Comparison of ENCODE assay signal across 8 cellular contexts in genomic region chr21:25639922-25640670, GRCh38. TPM values are rescaled to one million over a fixed set of nuclear protein-coding genes. Genes with fewer than 3 reads are reported as not detected.
DNase-seq lines count a peak whose midpoint lies in the region; ATAC-seq and TF ChIP-seq lines count a peak whose summit lies in the region.

No MANE protein-coding gene starts in this region.

- intact Hi-C loops in left lung (cut with DNase I), result no loop called here

- H3K4me2 ChIP-seq in OCI-LY1 (ENCODE audit: low read length), result peak overlapping the region; percentile 88

- no peak overlapping the region for H2AFZ ChIP-seq in OCI-LY1 (ENCODE audit: low read length)

- H3K9ac ChIP-seq in OCI-LY1 (ENCODE audit: low read length), result peak overlapping the region; percentile 40; the same call in 1 of the 2 replicates

- no peak overlapping the region for H3K27ac Mint-ChIP-seq in chondrocyte (ENCODE audit: unreplicated experiment)
- H3K27ac Mint-ChIP-seq in stimulated activated naive CD8-positive, alpha-beta T cell treated with anti-CD3 and anti-CD28 coated beads, Interleukin-15, Interleukin-2, amounts not matched to agents 100 ng/mL and 50 ng/mL, for 24 hours, result no peak overlapping the region

- H3K27me3 ChIP-seq in OCI-LY1 (ENCODE audit: insufficient read depth, low read length) (no peaks in the 10 kb centered on the region; the same call in 1 of the 2 replicates), left lung (peaks cover 0 to 38% of the 10 kb centered on the region in 2 donors)

- no peaks in the 10 kb centered on the region for H3K36me3 Mint-ChIP-seq in chondrocyte (ENCODE audit: low read depth)
- H3K36me3 Mint-ChIP-seq in stimulated activated naive CD8-positive, alpha-beta T cell treated with anti-CD3 and anti-CD28 coated beads, Interleukin-15, Interleukin-2, amounts not matched to agents 100 ng/mL and 50 ng/mL, for 24 hours (ENCODE audit: low read depth), result no peaks in the 10 kb centered on the region

- no peaks in the 10 kb centered on the region for H3K9me3 ChIP-seq in OCI-LY1 (ENCODE audit: low read length)
- H3K9me3 ChIP-seq in left lung, result no peaks in the 10 kb centered on the region

- peaks cover 9% of the 10 kb centered on the region for H3K27me3 Mint-ChIP-seq in chondrocyte (ENCODE audit: low read depth)
- H3K27me3 Mint-ChIP-seq in stimulated activated naive CD8-positive, alpha-beta T cell treated with anti-CD3 and anti-CD28 coated beads, Interleukin-15, Interleukin-2, amounts not matched to agents 100 ng/mL and 50 ng/mL, for 24 hours, result peaks cover 45% of the 10 kb centered on the region

- H3K79me2 ChIP-seq in OCI-LY1 (ENCODE audit: insufficient read depth, low read length), result no peaks in the 10 kb centered on the region

- TF ChIP-seq CTCF in OCI-LY1 (IDR thresholded peaks at IDR 0.05; ENCODE audit: low read length) (no peak), chondrocyte (IDR thresholded peaks at IDR 0.05) (peak; percentile 61), left lung (IDR thresholded peaks at IDR 0.05) (no peak)

- ATAC-seq in HG02763 (IDR thresholded peaks at IDR 0.05; ENCODE audit: unreplicated experiment) (peak; percentile 15), left lung (peak; percentile 60)

- no peaks in the 10 kb centered on the region for H3F3A ChIP-seq in OCI-LY1 (ENCODE audit: insufficient read depth, low read length)

- H3K36me3 ChIP-seq in OCI-LY1 (ENCODE audit: insufficient read depth, low read length), result no peaks in the 10 kb centered on the region
- no peaks in the 10 kb centered on the region for H3K36me3 ChIP-seq in left lung

- H3K9me3 Mint-ChIP-seq in chondrocyte (ENCODE audit: low read depth), result no peaks in the 10 kb centered on the region
- H3K9me3 Mint-ChIP-seq in stimulated activated naive CD8-positive, alpha-beta T cell treated with anti-CD3 and anti-CD28 coated beads, Interleukin-15, Interleukin-2, amounts not matched to agents 100 ng/mL and 50 ng/mL, for 24 hours, result no peaks in the 10 kb centered on the region

- H3K4me3 ChIP-seq in OCI-LY1 (ENCODE audit: low read depth, low read length, poor library complexity, severe bottlenecking), result peak overlapping the region; percentile 60
- peak overlapping the region; percentile 45 to 56 for H3K4me3 ChIP-seq in left lung

- H3K4me1 ChIP-seq in OCI-LY1 (ENCODE audit: insufficient read depth, low read length, severe bottlenecking) (peaks cover 18% of the 10 kb centered on the region), left lung (peaks cover 10 to 23% of the 10 kb centered on the region in 2 donors)

- H3K4me1 Mint-ChIP-seq in chondrocyte (ENCODE audit: low read depth), result peaks cover 24% of the 10 kb centered on the region
- peaks cover 25% of the 10 kb centered on the region for H3K4me1 Mint-ChIP-seq in stimulated activated naive CD8-positive, alpha-beta T cell treated with anti-CD3 and anti-CD28 coated beads, Interleukin-15, Interleukin-2, amounts not matched to agents 100 ng/mL and 50 ng/mL, for 24 hours (ENCODE audit: low read depth)

- no peaks in the 10 kb centered on the region for H4K20me1 ChIP-seq in OCI-LY1 (ENCODE audit: insufficient read depth, low read length)

- no peaks in the 10 kb centered on the region for H3K9me2 ChIP-seq in OCI-LY1 (ENCODE audit: low read depth, low read length)

- H3K27ac ChIP-seq in OCI-LY1 (ENCODE audit: low read depth, low read length, poor library complexity, severe bottlenecking), result no peak overlapping the region
- H3K27ac ChIP-seq in left lung, result peak overlapping the region; percentile 62 to 77

- DNase-seq in DMS53 (lab: John Stamatoyannopoulos, UW), result peak; percentile 29
- no peak for DNase-seq in DMS53 treated with DMSO at 0.1 percent for 48 hours (lab: John Stamatoyannopoulos, UW; ENCODE audit: unreplicated experiment)
- DNase-seq in chondrocyte (ENCODE audit: low spot score), result no peak
- DNase-seq in left lung, result peak in 1 of 2 donors; percentile 77
- DNase-seq in SHP77 (lab: John Stamatoyannopoulos, UW), result no peak

- peak overlapping the region; percentile 72 for H3K4me3 Mint-ChIP-seq in chondrocyte (ENCODE audit: unreplicated experiment)
- H3K4me3 Mint-ChIP-seq in stimulated activated naive CD8-positive, alpha-beta T cell treated with anti-CD3 and anti-CD28 coated beads, Interleukin-15, Interleukin-2, amounts not matched to agents 100 ng/mL and 50 ng/mL, for 24 hours, result peak overlapping the region; percentile 73

RNA-seq across cellular contexts. Expression of gene JAM2, which starts 1.0 kb away (rescaled TPM):
- 6.6 to 7.1 TPM (median 7.0 TPM) in 3 replicates for total RNA-seq in chondrocyte
- 10 to 100 TPM; 14.1 to 25.3 TPM for total RNA-seq in left lung

RNA-seq across cellular contexts. Expression of gene MRPL39, which starts 32.8 kb away (rescaled TPM):
- total RNA-seq in chondrocyte (21.0 to 22.7 TPM (median 21.5 TPM) in 3 replicates), left lung (10 to 100 TPM; 21.3 to 23.7 TPM)
